Comparison of ENCODE assay signal across 28 cellular contexts in genomic region chr22:44170470-44170869, GRCh38. TPM values are rescaled to one million over a fixed set of nuclear protein-coding genes. Genes with fewer than 3 reads are reported as not detected.
"Had no signal": no experiment of that assay in that cellular context is flagged by ENCODE, and none has a peak within 500 bp of the region (broad histone marks: within the 10 kb centered on the region; RNA-seq: fewer than 3 reads in every experiment).

No MANE protein-coding gene starts in this region.

- H3K4me3 Mint-ChIP-seq: activated CD4-positive, alpha-beta T cell treated with anti-CD3 and anti-CD28 coated beads for 36 hours; activated CD4-positive, alpha-beta T cell treated with anti-CD3 and anti-CD28 coated beads, Interleukin-2, amount 10 ng/mL, durations not matched to agents 7 days and 5 days; activated CD8-positive, alpha-beta T cell treated with anti-CD3 and anti-CD28 coated beads, Interleukin-2, amount 10 ng/mL, durations not matched to agents 7 days and 5 days; activated naive CD4-positive, alpha-beta T cell treated with anti-CD3 and anti-CD28 coated beads, Interleukin-2, amount 10 ng/mL, durations not matched to agents 7 days and 5 days; activated naive CD8-positive, alpha-beta T cell treated with anti-CD3 and anti-CD28 coated beads for 36 hours; activated T-cell treated with anti-CD3 and anti-CD28 coated beads, Interleukin-2, amount 50 U/mL, for 24 hours had no signal

- H3K27me3 ChIP-seq: cardiac muscle cell, Peyer's patch had no signal

- ATAC-seq: activated CD4-positive, alpha-beta T cell treated with anti-CD3 and anti-CD28 coated beads for 36 hours; activated CD4-positive, CD25-positive, alpha-beta regulatory T cell treated with anti-CD3 and anti-CD28 coated beads, Interleukin-2, amount 50 U/mL, for 24 hours; activated CD8-positive, alpha-beta T cell treated with anti-CD3 and anti-CD28 coated beads, Interleukin-2, amount 10 ng/mL, durations not matched to agents 7 days and 5 days; PC-3 had no signal

- H3K4me1 Mint-ChIP-seq: activated naive CD4-positive, alpha-beta T cell treated with anti-CD3 and anti-CD28 coated beads, Interleukin-2, amount 10 ng/mL, durations not matched to agents 7 days and 5 days had no signal

- H3K4me3 ChIP-seq: cardiac muscle cell, Peyer's patch had no signal

- DNase-seq: activated CD4-positive, alpha-beta T cell treated with anti-CD3 and anti-CD28 coated beads for 36 hours; activated CD4-positive, alpha-beta T cell treated with anti-CD3 and anti-CD28 coated beads, Interleukin-2, amount 10 ng/mL, durations not matched to agents 7 days and 5 days; activated CD4-positive, alpha-beta T cell treated with anti-CD3 and anti-CD28 coated beads, Interleukin-2, amount 50 U/mL, for 48 hours; activated CD8-positive, alpha-beta T cell treated with anti-CD3 and anti-CD28 coated beads, Interleukin-2, amount 10 ng/mL, durations not matched to agents 7 days and 5 days; activated gamma-delta T cell; activated naive CD4-positive, alpha-beta T cell treated with anti-CD3 and anti-CD28 coated beads, Interleukin-2, amount 10 ng/mL, durations not matched to agents 7 days and 5 days; activated naive CD8-positive, alpha-beta T cell treated with anti-CD3 and anti-CD28 coated beads for 36 hours; activated T-cell treated with anti-CD3 and anti-CD28 coated beads, Interleukin-2, amount 50 U/mL, for 24 hours; amniotic stem cell; Karpas-422; KBM-7; NCI-H1048; NCI-H1105 treated with DMSO at 0.1 percent for 48 hours; NCI-H1436; NCI-H1694; NCI-H1930; NCI-H2081 treated with DMSO at 0.1 percent for 48 hours; NCI-H524 treated with DMSO at 0.1 percent for 48 hours; NK-92 treated with Interleukin-12 subunit alpha and Interleukin-12 subunit beta, amount 100 ng/mL, for 24 hours; PC-3; Right ventricle myocardium superior; T1000 had no signal

- H3K27ac ChIP-seq: cardiac muscle cell, Peyer's patch, RWPE1 had no signal

- H3K27ac Mint-ChIP-seq: activated CD4-positive, alpha-beta T cell treated with anti-CD3 and anti-CD28 coated beads for 36 hours; activated CD4-positive, alpha-beta T cell treated with anti-CD3 and anti-CD28 coated beads, Interleukin-2, amount 10 ng/mL, durations not matched to agents 7 days and 5 days; activated CD8-positive, alpha-beta T cell treated with anti-CD3 and anti-CD28 coated beads, Interleukin-2, amount 10 ng/mL, durations not matched to agents 7 days and 5 days; activated naive CD4-positive, alpha-beta T cell treated with anti-CD3 and anti-CD28 coated beads, Interleukin-2, amount 10 ng/mL, durations not matched to agents 7 days and 5 days; activated naive CD8-positive, alpha-beta T cell treated with anti-CD3 and anti-CD28 coated beads for 36 hours; activated T-cell treated with anti-CD3 and anti-CD28 coated beads, Interleukin-2, amount 50 U/mL, for 24 hours; activated T-helper 2 cell treated with anti-CD3 and anti-CD28 coated beads, Interferon-gamma antibody, Interleukin-2, Interleukin-4, amounts not matched to agents 10 μg/mL and 5 μg/mL and 100 μg/mL, durations not matched to agents 14 hours and 24 hours and 36 hours had no signal

- H3K36me3 ChIP-seq: cardiac muscle cell, Peyer's patch had no signal

- H3K9me3 ChIP-seq: Peyer's patch had no signal

- H3K9me3 Mint-ChIP-seq: activated CD4-positive, alpha-beta T cell treated with anti-CD3 and anti-CD28 coated beads, Interleukin-2, amount 10 ng/mL, durations not matched to agents 7 days and 5 days; activated naive CD4-positive, alpha-beta T cell treated with anti-CD3 and anti-CD28 coated beads, Interleukin-2, amount 10 ng/mL, durations not matched to agents 7 days and 5 days; activated naive CD8-positive, alpha-beta T cell treated with anti-CD3 and anti-CD28 coated beads for 36 hours; activated T-cell treated with anti-CD3 and anti-CD28 coated beads, Interleukin-2, amount 50 U/mL, for 24 hours; activated T-helper 2 cell treated with anti-CD3 and anti-CD28 coated beads, Interferon-gamma antibody, Interleukin-2, Interleukin-4, amounts not matched to agents 10 μg/mL and 5 μg/mL and 100 μg/mL, durations not matched to agents 14 hours and 24 hours and 36 hours had no signal

- H3K36me3 Mint-ChIP-seq: activated naive CD4-positive, alpha-beta T cell treated with anti-CD3 and anti-CD28 coated beads, Interleukin-2, amount 10 ng/mL, durations not matched to agents 7 days and 5 days had no signal

- H3K27me3 Mint-ChIP-seq: activated CD4-positive, alpha-beta T cell treated with anti-CD3 and anti-CD28 coated beads for 36 hours; activated CD4-positive, alpha-beta T cell treated with anti-CD3 and anti-CD28 coated beads, Interleukin-2, amount 10 ng/mL, durations not matched to agents 7 days and 5 days; activated naive CD8-positive, alpha-beta T cell treated with anti-CD3 and anti-CD28 coated beads for 36 hours; activated T-cell treated with anti-CD3 and anti-CD28 coated beads, Interleukin-2, amount 50 U/mL, for 24 hours had no signal

RNA-seq across cellular contexts. Expression of gene PARVG, which starts 10.3 kb away (rescaled TPM):
- total RNA-seq: NCI-H460, PC-3 had no signal
- polyA plus RNA-seq: cardiac muscle cell had no signal
